In genomic region chr5:69083412-69083811, GRCh38 we compare ENCODE assay signal across 9 cellular contexts. TPM values are rescaled to one million over a fixed set of nuclear protein-coding genes. Genes with fewer than 3 reads are reported as not detected.
DNase-seq lines count a peak whose midpoint lies in the region; ATAC-seq and TF ChIP-seq lines count a peak whose summit lies in the region.
"Had no signal": no experiment of that assay in that cellular context is flagged by ENCODE, and none has a peak within 500 bp of the region (broad histone marks: within the 10 kb centered on the region; RNA-seq: fewer than 3 reads in every experiment).

No MANE protein-coding gene starts in this region.

- H3K36me3 ChIP-seq in H7 (replicated peaks; ENCODE audit: control insufficient read depth, insufficient read depth, low read length) (no peaks in the 10 kb centered on the region), Panc1 (ENCODE audit: control insufficient read depth, insufficient read depth, low read length) (no peaks in the 10 kb centered on the region)

- H3K9me3 ChIP-seq in Panc1 (ENCODE audit: control insufficient read depth, insufficient read depth, low read depth, low read length) = no peaks in the 10 kb centered on the region

- BruUV-seq in Panc1 (replicated peaks; lab: Mats Ljungman, UMichigan) = no TSS peak

- TF ChIP-seq CTCF in Panc1 (IDR thresholded peaks at IDR 0.05) (no peak; the same call in 1 of the 2 replicates), foreskin keratinocyte (conservative IDR thresholded peaks at IDR 0.05) (peak; percentile 55), coronary artery (IDR thresholded peaks at IDR 0.05) (no peak), lower leg skin (IDR thresholded peaks at IDR 0.05) (no peak)

- H3K4me1 ChIP-seq in Panc1 (ENCODE audit: control insufficient read depth, insufficient read depth, low read length) (no peaks in the 10 kb centered on the region), foreskin keratinocyte (peaks cover 4% of the 10 kb centered on the region)

- POLR2A ChIA-PET in Panc1 (lab: Charles Lee) = interaction anchor here (0.7 kb wide), 1 partner anchor 10 kb away, joined by 3 read pairs; the partner anchor contains the start of gene SLC30A5

- TF ChIP-seq POLR2A in lower leg skin (IDR thresholded peaks at IDR 0.05) = no peak

- intact Hi-C loops in Panc1 (cut with micrococcal nuclease; ENCODE audit: unreplicated experiment) (no loop called here), lower leg skin (cut with DNase I; ENCODE audit: low total_unique reads) (no loop called here)

- H3K4me3 ChIP-seq in H7 (ENCODE audit: insufficient read depth, low read depth, low read length) = no peak overlapping the region
- H3K4me3 ChIP-seq in Panc1 (ENCODE audit: low read depth in 2 of 2, low read length in 2 of 2) = no peak overlapping the region
- H3K4me3 ChIP-seq in coronary artery = no peak overlapping the region
- no peak overlapping the region for H3K4me3 ChIP-seq in lower leg skin (ENCODE audit: low read depth, poor library complexity, severe bottlenecking)

- CTCF ChIA-PET in Panc1 (lab: Charles Lee) = no interaction called here

- in situ Hi-C loops in ACHN (cut with HindIII; ENCODE audit: low pct_ligation_motif_present, low pct_unique_long_range_greater_than_20kb, low sequenced_read_pairs) = no loop called here
- in situ Hi-C loops in Panc1 (cut with HindIII; ENCODE audit: low pct_unique_long_range_greater_than_20kb, low sequenced_read_pairs) = no loop called here

- DNase-seq in ACHN (peak; percentile 41), H7 (peak; percentile 35), Panc1 (ENCODE audit: low read depth, low spot score) (peak; percentile 10), foreskin keratinocyte (peak in 1 of 2 donors; percentile 26), coronary artery (ENCODE audit: low spot score) (no peak), midbrain (lab: John Stamatoyannopoulos, UW) (no peak), lower leg skin (ENCODE audit: low spot score in 2 of 2) (no peak)
- no peak for DNase-seq in activated CD8-positive, alpha-beta memory T cell treated with anti-CD3 and anti-CD28 coated beads for 24 hours
- DNase-seq: right cardiac atrium had no signal

- H3K27ac ChIP-seq in Panc1 (ENCODE audit: low read length) = no peak overlapping the region
- H3K27ac ChIP-seq in foreskin keratinocyte = no peak overlapping the region
- no peak overlapping the region for H3K27ac ChIP-seq in coronary artery

- H3K27me3 ChIP-seq in H7 (ENCODE audit: control insufficient read depth, insufficient read depth, low read length) (no peaks in the 10 kb centered on the region), Panc1 (ENCODE audit: control insufficient read depth, insufficient read depth, low read length) (no peaks in the 10 kb centered on the region), foreskin keratinocyte (no peaks in the 10 kb centered on the region)

- peak; percentile 84 for ATAC-seq in Panc1
- ATAC-seq in foreskin keratinocyte = peak; percentile 59

RNA-seq across cellular contexts. Expression of gene SLC30A5, which starts 10.4 kb away (rescaled TPM):
- 52.5 and 67.2 TPM in 2 replicates for total RNA-seq in H7 (2014; rRNA removed; shearing (Covaris generic))
- total RNA-seq in Panc1 (2021; ENCODE audit: unreplicated experiment) = 61.3 TPM
- polyA plus RNA-seq in Panc1 (2012; ENCODE audit: insufficient read length) = 73.3 TPM
- 44.0 and 49.6 TPM in 2 replicates for total RNA-seq in foreskin keratinocyte
- polyA plus RNA-seq in foreskin keratinocyte = 21.6 and 30.7 TPM in 2 replicates
- 10 to 100 TPM; 24.5 to 56.8 (median 43.2) TPM for total RNA-seq in lower leg skin

Comparison
In these comparisons a context has a peak if more than half of its experiments do, and no peak if none do; other contexts are left out.
1. DNase-seq: peak in ACHN (single experiment), H7 (single experiment) and Panc1 (single experiment); none in coronary artery (single experiment), midbrain (single experiment), lower leg skin (0 of 2) and activated CD8-positive, alpha-beta memory T cell treated with anti-CD3 and anti-CD28 coated beads for 24 hours (single experiment).